27 cellular contexts compared by ENCODE assay signal in the genomic region with DNA sequence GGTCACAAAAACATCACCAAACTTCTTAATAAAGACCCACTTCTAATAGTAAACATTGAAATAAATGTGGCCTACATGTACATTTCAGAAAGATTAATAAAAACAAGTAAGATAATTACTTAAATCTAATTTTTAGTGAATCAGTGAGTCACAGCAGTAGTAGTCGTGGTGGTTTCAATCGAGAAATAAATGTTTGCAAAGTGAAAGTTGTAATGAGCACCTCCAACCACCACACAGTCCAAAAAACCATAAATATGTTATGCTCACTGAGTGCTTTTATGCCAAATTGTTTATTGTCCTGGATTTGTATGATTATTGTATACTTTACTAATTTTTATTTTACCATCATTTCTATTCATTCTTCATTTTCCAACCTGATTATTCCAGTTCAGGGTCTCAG.
"Had no signal": no experiment of that assay in that cellular context is flagged by ENCODE, and none has a peak within 500 bp of the region (broad histone marks: within the 10 kb centered on the region; RNA-seq: fewer than 3 reads in every experiment).

No MANE protein-coding gene starts in this region.

- H3K27ac ChIP-seq: neural progenitor cell, ovary, parathyroid adenoma, psoas muscle, right lobe of liver, sigmoid colon, suprapubic skin, testis, tibial artery, transverse colon, upper lobe of left lung, vagina had no signal

- ATAC-seq: naive thymus-derived CD4-positive, alpha-beta T cell; natural killer cell; psoas muscle; right cardiac atrium; right lobe of liver; stimulated activated effector memory CD8-positive, alpha-beta T cell treated with anti-CD3 and anti-CD28 coated beads, Interleukin-12 subunit alpha, Interleukin-12 subunit beta, amount 100 ng/mL, for 72 hours; stimulated activated naive CD8-positive, alpha-beta T cell treated with anti-CD3 and anti-CD28 coated beads, Interleukin-15, amount 100 ng/mL, for 72 hours; stimulated activated naive CD8-positive, alpha-beta T cell treated with anti-CD3 and anti-CD28 coated beads, Interleukin-15, Interleukin-2, amounts not matched to agents 100 U/mL and 50 U/mL, for 24 hours had no signal

- H3K9ac ChIP-seq: neural progenitor cell, parathyroid adenoma had no signal

- H3K36me3 ChIP-seq: neural progenitor cell, ovary, right lobe of liver, sigmoid colon, suprapubic skin, tibial artery, transverse colon, upper lobe of left lung, vagina had no signal

- H3K4me2 ChIP-seq: neural progenitor cell had no signal

- H3K9me3 ChIP-seq: ovary, psoas muscle, right lobe of liver, sigmoid colon, suprapubic skin, testis, tibial artery, transverse colon, upper lobe of left lung, vagina had no signal

- H3K27me3 ChIP-seq: neural progenitor cell, ovary, right lobe of liver, sigmoid colon, suprapubic skin, testis, tibial artery, transverse colon, upper lobe of left lung, vagina had no signal

- H2AFZ ChIP-seq: neural progenitor cell, parathyroid adenoma had no signal

- FAIRE-seq: small intestine had no signal

- H3K4me3 ChIP-seq: neural progenitor cell, ovary, psoas muscle, right lobe of liver, sigmoid colon, suprapubic skin, testis, tibial artery, transverse colon, upper lobe of left lung, vagina had no signal

- H3K79me2 ChIP-seq: parathyroid adenoma had no signal

- DNase-seq: naive thymus-derived CD4-positive, alpha-beta T cell; natural killer cell; occipital lobe; ovary; posterior cingulate gyrus; psoas muscle; right cardiac atrium; right lobe of liver; sigmoid colon; small intestine; stimulated activated CD4-positive, alpha-beta T cell treated with anti-CD3 and anti-CD28 coated beads, Interleukin-15, amount 100 ng/mL, for 24 hours; stimulated activated CD4-positive, alpha-beta T cell treated with anti-CD3 and anti-CD28 coated beads, Interleukin-2, amount 100 ng/mL, for 24 hours; stimulated activated CD4-positive, alpha-beta T cell treated with anti-CD3 and anti-CD28 coated beads, Interleukin-2, amount 100 ng/mL, for 48 hours; stimulated activated CD4-positive, alpha-beta T cell treated with anti-CD3 and anti-CD28 coated beads, Interleukin-4, amount 100 ng/mL, for 24 hours; stimulated activated naive CD4-positive, alpha-beta T cell; stimulated activated naive CD8-positive, alpha-beta T cell treated with anti-CD3 and anti-CD28 coated beads, Interleukin-15, amount 100 ng/mL, for 72 hours; stimulated activated naive CD8-positive, alpha-beta T cell treated with anti-CD3 and anti-CD28 coated beads, Interleukin-15, Interleukin-2, amounts not matched to agents 100 U/mL and 50 U/mL, for 24 hours; substantia nigra; testis; tibial artery; transverse colon; upper lobe of left lung had no signal

- H3K4me1 ChIP-seq: psoas muscle, testis, transverse colon, upper lobe of left lung had no signal
